Comparison of ENCODE assay signal across 8 cellular contexts in genomic region chr3:148943531-148944200, GRCh38. TPM values are rescaled to one million over a fixed set of nuclear protein-coding genes. Genes with fewer than 3 reads are reported as not detected.
DNase-seq lines count a peak whose midpoint lies in the region; ATAC-seq and TF ChIP-seq lines count a peak whose summit lies in the region.

No MANE protein-coding gene starts in this region.

- intact Hi-C loops in activated CD4-positive, alpha-beta T cell treated with anti-CD3 and anti-CD28 coated beads, Interleukin-2, amount 10 ng/mL, durations not matched to agents 24 days and 14 days (cut with micrococcal nuclease): loop anchor here (1.0 to 10.0 kb wide), 3 partner anchors 82 to 629 kb away; no protein-coding TSS in a partner anchor
- intact Hi-C loops in activated CD8-positive, alpha-beta T cell treated with anti-CD3 and anti-CD28 coated beads for 36 hours (cut with micrococcal nuclease): no loop called here
- intact Hi-C loops in Right ventricle myocardium superior (cut with DNase I): loop anchor here (10.0 kb wide), 1 partner anchor 569 kb away; no protein-coding TSS in a partner anchor

- TF ChIP-seq CTCF in activated CD8-positive, alpha-beta T cell treated with anti-CD3 and anti-CD28 coated beads for 36 hours (IDR thresholded peaks at IDR 0.05): peak; percentile 74

- peaks cover 7% of the 10 kb centered on the region for H3K27me3 Mint-ChIP-seq in activated CD4-positive, alpha-beta T cell treated with anti-CD3 and anti-CD28 coated beads, Interleukin-2, amount 10 ng/mL, durations not matched to agents 24 days and 14 days
- H3K27me3 Mint-ChIP-seq in activated CD8-positive, alpha-beta T cell treated with anti-CD3 and anti-CD28 coated beads for 36 hours: no peaks in the 10 kb centered on the region

- CTCF ChIA-PET in activated CD8-positive, alpha-beta T cell treated with anti-CD3 and anti-CD28 coated beads for 36 hours (lab: Charles Lee): interaction anchor here (1.3 to 7.0 kb wide), 3 partner anchors 12 to 96 kb away, joined by 3 to 81 read pairs (median 4); partner anchors contain the start of gene CPA3

- no peaks in the 10 kb centered on the region for H3K9me3 Mint-ChIP-seq in activated CD4-positive, alpha-beta T cell treated with anti-CD3 and anti-CD28 coated beads, Interleukin-2, amount 10 ng/mL, durations not matched to agents 24 days and 14 days
- H3K9me3 Mint-ChIP-seq in activated CD8-positive, alpha-beta T cell treated with anti-CD3 and anti-CD28 coated beads for 36 hours: no peaks in the 10 kb centered on the region

- H3K27ac Mint-ChIP-seq in activated CD4-positive, alpha-beta T cell treated with anti-CD3 and anti-CD28 coated beads, Interleukin-2, amount 10 ng/mL, durations not matched to agents 24 days and 14 days: no peak overlapping the region
- no peak overlapping the region for H3K27ac Mint-ChIP-seq in activated CD8-positive, alpha-beta T cell treated with anti-CD3 and anti-CD28 coated beads for 36 hours

- peak; percentile 75 for DNase-seq in activated CD4-positive, alpha-beta T cell treated with anti-CD3 and anti-CD28 coated beads, Interleukin-2, amount 10 ng/mL, durations not matched to agents 24 days and 14 days
- DNase-seq in activated CD4-positive, alpha-beta T cell treated with anti-CD3 and anti-CD28 coated beads, Interleukin-2, amount 50 U/mL, for 48 hours: no peak
- DNase-seq in NCI-H446 treated with DMSO at 0.1 percent for 48 hours (lab: John Stamatoyannopoulos, UW) (peak; percentile 89), Right ventricle myocardium superior (no peak), retina (peak; percentile 62)
- peak; percentile 30 for DNase-seq in activated CD8-positive, alpha-beta T cell treated with anti-CD3 and anti-CD28 coated beads for 36 hours

- H3K4me1 Mint-ChIP-seq in activated CD4-positive, alpha-beta T cell treated with anti-CD3 and anti-CD28 coated beads, Interleukin-2, amount 10 ng/mL, durations not matched to agents 24 days and 14 days: no peaks in the 10 kb centered on the region
- H3K4me1 Mint-ChIP-seq in activated CD8-positive, alpha-beta T cell treated with anti-CD3 and anti-CD28 coated beads for 36 hours (ENCODE audit: low read depth): no peaks in the 10 kb centered on the region

- ATAC-seq in GM21367 (IDR thresholded peaks at IDR 0.05; ENCODE audit: unreplicated experiment): peak; percentile 97
- peak; percentile 96 for ATAC-seq in HG03469 (IDR thresholded peaks at IDR 0.05; ENCODE audit: unreplicated experiment)
- peak; percentile 96 for ATAC-seq in activated CD8-positive, alpha-beta T cell treated with anti-CD3 and anti-CD28 coated beads for 36 hours
- ATAC-seq in Right ventricle myocardium superior (ENCODE audit: poor library complexity): peak; percentile 89

- H3K36me3 Mint-ChIP-seq in activated CD4-positive, alpha-beta T cell treated with anti-CD3 and anti-CD28 coated beads, Interleukin-2, amount 10 ng/mL, durations not matched to agents 24 days and 14 days (ENCODE audit: low read depth): no peaks in the 10 kb centered on the region
- no peaks in the 10 kb centered on the region for H3K36me3 Mint-ChIP-seq in activated CD8-positive, alpha-beta T cell treated with anti-CD3 and anti-CD28 coated beads for 36 hours (ENCODE audit: low read depth)

- POLR2A ChIA-PET in activated CD8-positive, alpha-beta T cell treated with anti-CD3 and anti-CD28 coated beads for 36 hours (lab: Charles Lee): interaction anchor here (0.8 kb wide), 1 partner anchor 352 kb away, joined by 3 read pairs; no protein-coding TSS in a partner anchor

- no peak overlapping the region for H3K4me3 Mint-ChIP-seq in activated CD4-positive, alpha-beta T cell treated with anti-CD3 and anti-CD28 coated beads, Interleukin-2, amount 10 ng/mL, durations not matched to agents 24 days and 14 days
- H3K4me3 Mint-ChIP-seq in activated CD8-positive, alpha-beta T cell treated with anti-CD3 and anti-CD28 coated beads for 36 hours: no peak overlapping the region

RNA-seq across cellular contexts. Expression of gene GYG1, which starts 47.7 kb away (rescaled TPM):
- 27.4 and 28.0 TPM in 2 replicates for total RNA-seq in activated CD4-positive, alpha-beta T cell treated with anti-CD3 and anti-CD28 coated beads, Interleukin-2, amount 10 ng/mL, durations not matched to agents 24 days and 14 days
- 10 to 100 TPM; 16.0 to 18.3 TPM for total RNA-seq in activated CD8-positive, alpha-beta T cell treated with anti-CD3 and anti-CD28 coated beads for 36 hours
- 171 TPM for total RNA-seq in Right ventricle myocardium superior

Comparison
In these comparisons a context has a peak if more than half of its experiments do, and no peak if none do; other contexts are left out.
1. DNase-seq: peak in activated CD4-positive, alpha-beta T cell treated with anti-CD3 and anti-CD28 coated beads, Interleukin-2, amount 10 ng/mL, durations not matched to agents 24 days and 14 days (single experiment), NCI-H446 treated with DMSO at 0.1 percent for 48 hours (single experiment), activated CD8-positive, alpha-beta T cell treated with anti-CD3 and anti-CD28 coated beads for 36 hours (single experiment) and retina (single experiment); none in activated CD4-positive, alpha-beta T cell treated with anti-CD3 and anti-CD28 coated beads, Interleukin-2, amount 50 U/mL, for 48 hours (0 of 2) and Right ventricle myocardium superior (single experiment).
2. Peak in every context shown above with its lines, with median percentiles within 50 percentile points of each other: ATAC-seq.